ENCODE assay signal across 31 cellular contexts in the genomic region with DNA sequence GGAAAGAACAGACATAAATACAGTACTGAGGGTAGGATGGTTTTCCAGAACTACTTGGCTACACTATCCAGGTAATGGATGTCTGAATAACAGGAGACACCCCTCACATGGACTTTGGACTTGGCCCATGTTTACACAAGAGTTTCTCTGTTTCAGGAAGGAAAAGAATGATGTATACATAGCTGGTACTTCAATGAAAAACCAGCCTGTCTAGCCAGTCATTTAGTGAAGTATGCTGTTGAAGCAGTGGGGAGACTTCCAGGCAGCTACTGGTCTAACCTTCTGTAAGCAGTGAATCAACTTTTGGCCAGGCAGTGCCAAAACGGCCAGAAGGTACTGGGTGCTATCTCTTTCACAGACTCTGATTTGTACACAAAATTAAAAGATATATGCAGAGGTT.
DNase-seq lines count a peak whose midpoint lies in the region; ATAC-seq and TF ChIP-seq lines count a peak whose summit lies in the region.
"Had no signal": no experiment of that assay in that cellular context is flagged by ENCODE, and none has a peak within 500 bp of the region (broad histone marks: within the 10 kb centered on the region; RNA-seq: fewer than 3 reads in every experiment).

No MANE protein-coding gene starts in this region.

- H2AFZ ChIP-seq in KMS-11 (ENCODE audit: low read depth): no peak overlapping the region
- H2AFZ ChIP-seq: PC-9 had no signal

- H3K36me3 Mint-ChIP-seq in Caco-2 (ENCODE audit: insufficient read depth, unreplicated experiment): no peaks in the 10 kb centered on the region
- no peaks in the 10 kb centered on the region for H3K36me3 Mint-ChIP-seq in naive thymus-derived CD8-positive, alpha-beta T cell
- H3K36me3 Mint-ChIP-seq: activated naive CD4-positive, alpha-beta T cell treated with anti-CD3 and anti-CD28 coated beads, Interleukin-2, amount 50 U/mL, for 72 hours had no signal

- H3K4me2 ChIP-seq in KMS-11: peak overlapping the region; percentile 62; the same call in 1 of the 2 replicates
- H3K4me2 ChIP-seq: BLaER1, PC-9 had no signal

- peaks cover 40% of the 10 kb centered on the region for H3K4me1 Mint-ChIP-seq in Caco-2 (ENCODE audit: low read depth, unreplicated experiment)
- no peaks in the 10 kb centered on the region for H3K4me1 Mint-ChIP-seq in naive thymus-derived CD8-positive, alpha-beta T cell

- ATAC-seq in left lung: peak; percentile 91
- no peak for ATAC-seq in naive thymus-derived CD8-positive, alpha-beta T cell
- ATAC-seq in GM18858 (IDR thresholded peaks at IDR 0.05; ENCODE audit: unreplicated experiment): no peak
- ATAC-seq: activated CD8-positive, alpha-beta T cell treated with anti-CD3 and anti-CD28 coated beads, Interleukin-2, amount 10 ng/mL, durations not matched to agents 7 days and 5 days; activated naive CD4-positive, alpha-beta T cell treated with anti-CD3 and anti-CD28 coated beads, Interleukin-2, amount 50 U/mL, for 72 hours; left lobe of liver; psoas muscle; Right ventricle myocardium inferior had no signal

- peak; percentile 86 to 89 for DNase-seq in Caco-2
- DNase-seq in SW480 (ENCODE audit: low spot score): peak; percentile 70
- peak in 1 of 2 donors; percentile 35 for DNase-seq in left lung
- no peak for DNase-seq in effector memory CD4-positive, alpha-beta T cell
- no peak for DNase-seq in NCI-H774 (lab: John Stamatoyannopoulos, UW)
- no peak for DNase-seq in naive thymus-derived CD8-positive, alpha-beta T cell
- DNase-seq: activated CD8-positive, alpha-beta T cell treated with anti-CD3 and anti-CD28 coated beads, Interleukin-2, amount 10 ng/mL, durations not matched to agents 7 days and 5 days; amygdala; DMS79 treated with DMSO at 0.1 percent for 48 hours; effector CD4-positive, alpha-beta T cell; erythroblast; GDM1; mesendoderm; NCI-H1092; NCI-H1694; NCI-H524 treated with DMSO at 0.1 percent for 48 hours; NK-92 treated with Interleukin-12 subunit alpha and Interleukin-12 subunit beta, amount 100 ng/mL, for 24 hours; psoas muscle; sigmoid colon; stimulated activated CD4-positive, alpha-beta T cell treated with anti-CD3 and anti-CD28 coated beads, Interleukin-4, amount 100 ng/mL, for 1 hour had no signal

- H3K27me3 Mint-ChIP-seq in Caco-2 (ENCODE audit: insufficient read depth, unreplicated experiment): no peaks in the 10 kb centered on the region
- H3K27me3 Mint-ChIP-seq in naive thymus-derived CD8-positive, alpha-beta T cell: no peaks in the 10 kb centered on the region

- peaks cover 8% of the 10 kb centered on the region for H3K9me3 Mint-ChIP-seq in Caco-2 (ENCODE audit: unreplicated experiment)
- peaks cover 0 to 11% (median 1%) of the 10 kb centered on the region in 9 donors for H3K9me3 Mint-ChIP-seq in naive thymus-derived CD8-positive, alpha-beta T cell
- H3K9me3 Mint-ChIP-seq: activated T-helper 2 cell treated with anti-CD3 and anti-CD28 coated beads, Interferon-gamma antibody, Interleukin-2, Interleukin-4, amounts not matched to agents 10 μg/mL and 5 μg/mL and 100 μg/mL, durations not matched to agents 14 hours and 24 hours and 36 hours; T-helper 2 cell treated with Interferon-gamma antibody and Interleukin-4, amounts not matched to agents 5 μg/mL and 100 μg/mL, for 36 hours had no signal

- H3K36me3 ChIP-seq in Caco-2 (ENCODE audit: control insufficient read depth, insufficient read depth, low read length): no peaks in the 10 kb centered on the region
- no peaks in the 10 kb centered on the region for H3K36me3 ChIP-seq in KMS-11 (ENCODE audit: insufficient read depth)
- H3K36me3 ChIP-seq in left lung: no peaks in the 10 kb centered on the region
- no peaks in the 10 kb centered on the region for H3K36me3 ChIP-seq in effector memory CD4-positive, alpha-beta T cell (ENCODE audit: control insufficient read depth, insufficient read depth, low read length)
- H3K36me3 ChIP-seq: BLaER1, breast epithelium, sigmoid colon, thyroid gland had no signal

- intact Hi-C loops in Caco-2 (cut with micrococcal nuclease; ENCODE audit: unreplicated experiment): loop anchor here (1.0 to 2.0 kb wide), 4 partner anchors 39 to 329 kb away; no protein-coding TSS in a partner anchor
- intact Hi-C loops in left lung (cut with DNase I): no loop called here

- H3K9me3 ChIP-seq in Caco-2: peaks cover 6% of the 10 kb centered on the region; the same call in 1 of the 2 replicates
- H3K9me3 ChIP-seq in left lung: no peaks in the 10 kb centered on the region
- no peaks in the 10 kb centered on the region for H3K9me3 ChIP-seq in effector memory CD4-positive, alpha-beta T cell (ENCODE audit: control insufficient read depth, low read length)
- H3K9me3 ChIP-seq: BLaER1, breast epithelium, psoas muscle, thyroid gland had no signal

- no peak overlapping the region for H3K9ac ChIP-seq in KMS-11
- H3K9ac ChIP-seq: BLaER1 had no signal

- no peaks in the 10 kb centered on the region for H3K27me3 ChIP-seq in Caco-2 (replicated peaks; ENCODE audit: control insufficient read depth, insufficient read depth, low read length)
- H3K27me3 ChIP-seq in KMS-11 (ENCODE audit: insufficient read depth, low read depth): no peaks in the 10 kb centered on the region
- no peaks in the 10 kb centered on the region for H3K27me3 ChIP-seq in left lung
- H3K27me3 ChIP-seq in effector memory CD4-positive, alpha-beta T cell (replicated peaks; ENCODE audit: control insufficient read depth, insufficient read depth, low read length, poor library complexity, severe bottlenecking): no peaks in the 10 kb centered on the region
- H3K27me3 ChIP-seq: breast epithelium, sigmoid colon, thyroid gland had no signal

- no TSS peak for BruUV-seq in Caco-2 (replicated peaks; lab: Mats Ljungman, UMichigan)

- CTCF ChIA-PET in Caco-2 (lab: Charles Lee): interaction anchor here (0.5 to 1.0 kb wide), 6 partner anchors 45 to 330 kb away, joined by 3 to 9 read pairs (median 4); partner anchors contain the start of gene DKK1

- H3K4me3 Mint-ChIP-seq in Caco-2 (ENCODE audit: unreplicated experiment): peak overlapping the region; percentile 14
- H3K4me3 Mint-ChIP-seq in naive thymus-derived CD8-positive, alpha-beta T cell: no peak overlapping the region
- H3K4me3 Mint-ChIP-seq: activated CD8-positive, alpha-beta T cell treated with anti-CD3 and anti-CD28 coated beads, Interleukin-2, amount 10 ng/mL, durations not matched to agents 7 days and 5 days; T-helper 2 cell treated with Interferon-gamma antibody and Interleukin-4, amounts not matched to agents 5 μg/mL and 100 μg/mL, for 36 hours had no signal

- TF ChIP-seq CTCF in Caco-2 (IDR thresholded peaks at IDR 0.05; ENCODE audit: insufficient read depth in 1 of 2, low read depth in 1 of 2, low read length in 1 of 2, severe bottlenecking in 1 of 2, unreplicated experiment in 1 of 2): no peak
- TF ChIP-seq CTCF in KMS-11 (conservative IDR thresholded peaks at IDR 0.05; ENCODE audit: low read depth, low read length): no peak
- no peak for TF ChIP-seq CTCF in left lung (IDR thresholded peaks at IDR 0.05)

- POLR2A ChIA-PET in Caco-2 (lab: Charles Lee): interaction anchor here (0.6 kb wide), 1 partner anchor 324 kb away, joined by 5 read pairs; the partner anchor contains the start of gene DKK1
- POLR2A ChIA-PET in naive thymus-derived CD8-positive, alpha-beta T cell (lab: Charles Lee): no interaction called here

- no peaks in the 10 kb centered on the region for H4K20me1 ChIP-seq in KMS-11 (ENCODE audit: insufficient read depth)
- H4K20me1 ChIP-seq: BLaER1 had no signal

- H3K27ac Mint-ChIP-seq in Caco-2 (ENCODE audit: unreplicated experiment): peak overlapping the region; percentile 57
- H3K27ac Mint-ChIP-seq in naive thymus-derived CD8-positive, alpha-beta T cell: no peak overlapping the region
- H3K27ac Mint-ChIP-seq: activated CD8-positive, alpha-beta T cell treated with anti-CD3 and anti-CD28 coated beads, Interleukin-2, amount 10 ng/mL, durations not matched to agents 7 days and 5 days; activated naive CD4-positive, alpha-beta T cell treated with anti-CD3 and anti-CD28 coated beads, Interleukin-2, amount 50 U/mL, for 72 hours; activated T-helper 2 cell treated with anti-CD3 and anti-CD28 coated beads, Interferon-gamma antibody, Interleukin-2, Interleukin-4, amounts not matched to agents 10 μg/mL and 5 μg/mL and 100 μg/mL, durations not matched to agents 14 hours and 24 hours and 36 hours; T-helper 2 cell treated with Interferon-gamma antibody and Interleukin-4, amounts not matched to agents 5 μg/mL and 100 μg/mL, for 36 hours had no signal

- no peak overlapping the region for H3K4me3 ChIP-seq in Caco-2 (ENCODE audit: low read depth, low read length)
- H3K4me3 ChIP-seq in KMS-11 (IDR thresholded peaks at IDR 0.05; ENCODE audit: insufficient read depth, low read depth, low read length): no peak overlapping the region
- H3K4me3 ChIP-seq in left lung: no peak overlapping the region
- H3K4me3 ChIP-seq in effector memory CD4-positive, alpha-beta T cell (ENCODE audit: insufficient read depth, low read depth, low read length, poor library complexity, severe bottlenecking): no peak overlapping the region
- H3K4me3 ChIP-seq: BLaER1, breast epithelium, PC-9, psoas muscle, sigmoid colon, thyroid gland had no signal

- H3K4me1 ChIP-seq in Caco-2 (peaks cover 34% of the 10 kb centered on the region), KMS-11 (ENCODE audit: low read depth, poor library complexity, severe bottlenecking) (peaks cover 41% of the 10 kb centered on the region), left lung (no peaks in the 10 kb centered on the region)
- no peaks in the 10 kb centered on the region for H3K4me1 ChIP-seq in effector memory CD4-positive, alpha-beta T cell (ENCODE audit: control insufficient read depth, insufficient read depth, low read length, poor library complexity, severe bottlenecking)
- H3K4me1 ChIP-seq: BLaER1, breast epithelium, psoas muscle, sigmoid colon, thyroid gland had no signal

- no peak overlapping the region for H3K27ac ChIP-seq in KMS-11
- H3K27ac ChIP-seq in left lung: no peak overlapping the region
- H3K27ac ChIP-seq in effector memory CD4-positive, alpha-beta T cell (ENCODE audit: insufficient read depth, low read length, poor library complexity, severe bottlenecking): no peak overlapping the region
- H3K27ac ChIP-seq: BLaER1, breast epithelium, PC-9, psoas muscle, sigmoid colon, thyroid gland had no signal

- no peaks in the 10 kb centered on the region for H3K79me2 ChIP-seq in KMS-11 (ENCODE audit: insufficient read depth, low read depth)

Comparison
In these comparisons a context has a peak if more than half of its experiments do, and no peak if none do; other contexts are left out.
1. DNase-seq: peak in Caco-2 (2 of 2) and SW480 (single experiment); none in effector memory CD4-positive, alpha-beta T cell (0 of 3), NCI-H774 (single experiment) and naive thymus-derived CD8-positive, alpha-beta T cell (0 of 10).